Comparison of ENCODE assay signal across 17 cellular contexts in the genomic region with DNA sequence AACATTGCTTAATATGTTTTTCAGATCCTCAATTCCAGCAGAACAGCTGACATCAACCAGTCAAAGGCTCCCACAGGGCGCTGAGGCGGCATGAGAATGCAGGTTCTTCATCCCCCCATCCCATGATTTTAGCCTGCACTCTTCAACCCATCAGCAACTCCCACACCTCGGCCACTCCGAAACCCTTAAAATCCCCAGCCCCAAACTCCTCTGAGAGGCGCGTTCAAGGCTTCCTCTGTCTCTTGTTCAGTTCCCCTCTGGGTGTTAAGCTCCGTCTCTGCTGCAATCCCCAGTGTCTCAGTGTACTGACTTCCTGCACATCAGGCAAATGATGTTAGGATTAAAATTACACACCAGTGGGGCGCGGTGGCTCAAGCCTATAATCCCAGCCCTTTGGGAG. TPM values are rescaled to one million over a fixed set of nuclear protein-coding genes. Genes with fewer than 3 reads are reported as not detected.
A peak's percentile ranks its signal among the peaks of the same experiment; 100 is the strongest.
DNase-seq lines count a peak whose midpoint lies in the region; ATAC-seq and TF ChIP-seq lines count a peak whose summit lies in the region.
"Had no signal": no experiment of that assay in that cellular context is flagged by ENCODE, and none has a peak within 500 bp of the region (broad histone marks: within the 10 kb centered on the region; RNA-seq: fewer than 3 reads in every experiment).

No MANE protein-coding gene starts in this region.

- H3K4me3 ChIP-seq in BLaER1 treated with 17β-estradiol and CSF1 and Interleukin-3, amounts not matched to agents 10 nM and 100 nM, result no peak overlapping the region
- no peak overlapping the region for H3K4me3 ChIP-seq in WERI-Rb-1 (ENCODE audit: low read depth, low read length)
- H3K4me3 ChIP-seq in lung, result no peak overlapping the region
- no peak overlapping the region for H3K4me3 ChIP-seq in dorsolateral prefrontal cortex
- H3K4me3 ChIP-seq: GM23248 had no signal

- H3K27ac ChIP-seq in BLaER1 treated with 17β-estradiol and CSF1 and Interleukin-3, amounts not matched to agents 10 nM and 100 nM, result peak overlapping the region in 9 of 11 experiments; percentile 1 to 62 (median 25); a peak in 13 of 22 replicates
- H3K27ac ChIP-seq in WERI-Rb-1 (peak overlapping the region; percentile 75), lung (ENCODE audit: low read depth in 1 of 2, low read length in 1 of 2) (peak overlapping the region in 1 of 2 donors; percentile 5), dorsolateral prefrontal cortex (peak overlapping the region in 1 of 59 donors; percentile 19)
- H3K27ac ChIP-seq: GM23248 had no signal

- intact Hi-C loops in dorsolateral prefrontal cortex (cut with DNase I), result no loop called here

- H3K4me1 ChIP-seq in BLaER1 treated with 17β-estradiol and CSF1 and Interleukin-3, amounts not matched to agents 10 nM and 100 nM, result peaks cover 21 to 68% (median 44%) of the 10 kb centered on the region in 10 experiments
- peaks cover 0 to 4% of the 10 kb centered on the region in 2 donors for H3K4me1 ChIP-seq in lung (ENCODE audit: control insufficient read depth in 2 of 2, insufficient read depth in 2 of 2, low read length in 2 of 2)

- peak overlapping the region in 2 of 11 experiments; percentile 23 to 43; a peak in 5 of 22 replicates for H3K9ac ChIP-seq in BLaER1 treated with 17β-estradiol and CSF1 and Interleukin-3, amounts not matched to agents 10 nM and 100 nM
- H3K9ac ChIP-seq: GM23248, SK-N-SH had no signal

- peaks cover 0 to 15% (median 3%) of the 10 kb centered on the region in 11 experiments; a peak in 7 of 22 replicates for H3K36me3 ChIP-seq in BLaER1 treated with 17β-estradiol and CSF1 and Interleukin-3, amounts not matched to agents 10 nM and 100 nM
- H3K36me3 ChIP-seq in WERI-Rb-1 (peaks cover 3% of the 10 kb centered on the region), lung (ENCODE audit: control insufficient read depth in 2 of 2, insufficient read depth in 2 of 2, low read length in 2 of 2) (no peaks in the 10 kb centered on the region)

- H4K20me1 ChIP-seq in BLaER1 treated with 17β-estradiol and CSF1 and Interleukin-3, amounts not matched to agents 10 nM and 100 nM, result peaks cover 0 to 17% (median 0%) of the 10 kb centered on the region in 11 experiments; a peak in 3 of 22 replicates

- H3K27me3 ChIP-seq in BLaER1 treated with 17β-estradiol and CSF1 and Interleukin-3, amounts not matched to agents 10 nM and 100 nM, result no peaks in the 10 kb centered on the region
- H3K27me3 ChIP-seq in WERI-Rb-1 (ENCODE audit: insufficient read depth, low read depth, severe bottlenecking) (no peaks in the 10 kb centered on the region), lung (ENCODE audit: control insufficient read depth, insufficient read depth) (no peaks in the 10 kb centered on the region), dorsolateral prefrontal cortex (no peaks in the 10 kb centered on the region)

- TF ChIP-seq CTCF in WERI-Rb-1 (IDR thresholded peaks at IDR 0.05; ENCODE audit: low read depth, low read length), result no peak
- TF ChIP-seq CTCF in lung (IDR thresholded peaks at IDR 0.05; ENCODE audit: control extremely low read depth, extremely low read depth), result no peak
- TF ChIP-seq CTCF in dorsolateral prefrontal cortex (IDR thresholded peaks at IDR 0.05 in 54 of 56, conservative IDR thresholded peaks at IDR 0.05 in 2 of 56; ENCODE audit: low read depth in 1 of 56, partially characterized antibody in 56 of 56), result no peak

- WGBS in lung, 2 donors, result 62 to 80% methylated on average over 9 of the region's 9 CpGs

- DNase-seq in Ammon's horn (ENCODE audit: low spot score) (peak; percentile 13), WERI-Rb-1 (peak; percentile 84), lung (ENCODE audit: low spot score) (no peak), dorsolateral prefrontal cortex (no peak), NCI-H2196 (lab: John Stamatoyannopoulos, UW; ENCODE audit: unreplicated experiment) (no peak), occipital lobe (lab: John Stamatoyannopoulos, UW) (no peak), superior temporal gyrus (ENCODE audit: extremely low spot score) (no peak)
- DNase-seq: DMS 273 treated with DMSO at 0.1 percent for 48 hours; HFFc6; NCI-H1436; NCI-H2081; NCI-H524 treated with DMSO at 0.1 percent for 48 hours; NK-92 treated with Interleukin-12 subunit alpha and Interleukin-12 subunit beta, amount 100 ng/mL, for 24 hours; PC-3; SK-N-SH had no signal

- peak; percentile 3 for ATAC-seq in lung (ENCODE audit: insufficient read depth, low FRiP score)
- ATAC-seq: PC-3 had no signal

- no peaks in the 10 kb centered on the region for H3K9me3 ChIP-seq in BLaER1 treated with 17β-estradiol and CSF1 and Interleukin-3, amounts not matched to agents 10 nM and 100 nM (replicated peaks in 1 of 11)
- H3K9me3 ChIP-seq in WERI-Rb-1 (ENCODE audit: severe bottlenecking) (no peaks in the 10 kb centered on the region), lung (ENCODE audit: control insufficient read depth in 2 of 2, insufficient read depth in 1 of 2, low read length in 1 of 2) (no peaks in the 10 kb centered on the region)
- H3K9me3 ChIP-seq: SK-N-SH had no signal

- H3K4me2 ChIP-seq in BLaER1 treated with 17β-estradiol and CSF1 and Interleukin-3, amounts not matched to agents 10 nM and 100 nM, result peak overlapping the region in 10 of 11 experiments; percentile 54 to 81 (median 68); a peak in 16 of 22 replicates
- H3K4me2 ChIP-seq: SK-N-SH had no signal

RNA-seq across cellular contexts. Expression of a gene that starts 24.2 kb away (rescaled TPM):
- 100 to 1,000 TPM in 1 of 2 donors, 10 to 100 TPM in 1; 76.8 to 320 TPM for total RNA-seq in lung
- polyA plus RNA-seq in lung, result 100 to 1,000 TPM in 1 of 2 donors, 10 to 100 TPM in 1; 84.1 to 215 TPM
- 100 to 1,000 TPM in 115 of 120 experiments, 10 to 100 TPM in 5; 87.9 to 281 (median 130) TPM for total RNA-seq in dorsolateral prefrontal cortex
- total RNA-seq in occipital lobe, result 55.1 TPM

Comparison
In these comparisons a context has a peak if more than half of its experiments do, and no peak if none do; other contexts are left out.
1. DNase-seq: peak in Ammon's horn (single experiment) and WERI-Rb-1 (single experiment); none in lung (single experiment), dorsolateral prefrontal cortex (0 of 10), NCI-H2196 (single experiment), occipital lobe (single experiment) and superior temporal gyrus (single experiment).